In the genomic region with DNA sequence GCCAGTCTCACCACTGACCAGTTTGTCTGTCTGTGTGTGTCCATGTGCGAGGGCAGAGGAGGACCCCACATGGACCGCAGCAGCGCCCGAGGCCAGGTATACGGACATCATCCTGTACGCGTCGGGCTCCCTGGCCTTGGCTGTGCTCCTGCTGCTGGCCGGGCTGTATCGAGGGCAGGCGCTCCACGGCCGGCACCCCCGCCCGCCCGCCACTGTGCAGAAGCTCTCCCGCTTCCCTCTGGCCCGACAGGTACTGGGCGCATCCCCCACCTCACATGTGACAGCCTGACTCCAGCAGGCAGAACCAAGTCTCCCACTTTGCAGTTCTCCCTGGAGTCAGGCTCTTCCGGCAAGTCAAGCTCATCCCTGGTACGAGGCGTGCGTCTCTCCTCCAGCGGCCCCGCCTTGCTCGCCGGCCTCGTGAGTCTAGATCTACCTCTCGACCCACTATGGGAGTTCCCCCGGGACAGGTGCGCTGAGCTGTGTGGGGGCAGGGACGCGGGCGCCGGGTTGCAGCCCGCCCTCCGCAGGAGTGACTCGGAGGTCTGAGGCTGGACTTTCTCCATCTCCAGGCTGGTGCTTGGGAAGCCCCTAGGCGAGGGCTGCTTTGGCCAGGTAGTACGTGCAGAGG, we compare ENCODE assay signal across 26 cellular contexts.
"Had no signal": no experiment of that assay in that cellular context is flagged by ENCODE, and none has a peak within 500 bp of the region (broad histone marks: within the 10 kb centered on the region; RNA-seq: fewer than 3 reads in every experiment).

No MANE protein-coding gene starts in this region.

- H3K27me3 ChIP-seq: colonic mucosa, thyroid gland had no signal

- FAIRE-seq: islet of Langerhans had no signal

- H3K9me3 ChIP-seq: colonic mucosa, esophagus squamous epithelium, heart right ventricle, left ventricle myocardium inferior, lower lobe of right lung, mucosa of descending colon, psoas muscle, stomach, thyroid gland had no signal

- H3K4me1 ChIP-seq: colonic mucosa, thyroid gland had no signal

- H3K4me3 ChIP-seq: colonic mucosa, esophagus squamous epithelium, heart right ventricle, left ventricle myocardium inferior, lower lobe of right lung, mucosa of descending colon, psoas muscle, smooth muscle cell, stomach, thyroid gland had no signal

- DNase-seq: colonic mucosa; dermis blood vessel endothelial cell; effector memory CD4-positive, alpha-beta T cell; erythroblast; esophagus squamous epithelium; foreskin melanocyte; glutamatergic neuron; heart right ventricle; hippocampal formation; kidney glomerular epithelial cell; left colon; left ventricle myocardium inferior; lower lobe of right lung; mucosa of descending colon; naive B cell; psoas muscle; stimulated activated CD4-positive, alpha-beta T cell treated with anti-CD3 and anti-CD28 coated beads, Interleukin-2, amount 100 ng/mL, for 24 hours; stimulated activated CD4-positive, alpha-beta T cell treated with anti-CD3 and anti-CD28 coated beads, Interleukin-4, amount 100 ng/mL, for 24 hours; stimulated activated naive CD4-positive, alpha-beta T cell treated with Interleukin-2 at 50 U/mL for 16 hours; stomach; thyroid gland had no signal

- H3K36me3 ChIP-seq: colonic mucosa, esophagus squamous epithelium, heart right ventricle, left ventricle myocardium inferior, lower lobe of right lung, thyroid gland had no signal

- ATAC-seq: heart right ventricle; left colon; lower lobe of right lung; mucosa of descending colon; natural killer cell treated with Interleukin-12 subunit alpha and Interleukin-12 subunit beta and Interleukin-15 and Interleukin-18, amount 100 ng/mL, for 72 hours; psoas muscle; sciatic nerve; stimulated activated effector memory CD8-positive, alpha-beta T cell treated with anti-CD3 and anti-CD28 coated beads, Interleukin-12 subunit alpha, Interleukin-12 subunit beta, amount 100 ng/mL, for 72 hours had no signal

- H3K27ac ChIP-seq: colonic mucosa, lower lobe of right lung, psoas muscle, thyroid gland had no signal

- H3K4me2 ChIP-seq: smooth muscle cell had no signal
